Comparison of ENCODE assay signal across 2 cellular contexts in genomic region chr15:66941231-66941711, GRCh38.
TF ChIP-seq lines count a peak whose summit lies in the region.

No MANE protein-coding gene starts in this region.

TF ChIP-seq in IMR-90, 13 proteins besides CTCF, POLR2A, EP300 and RAD21:
- no peak for TF ChIP-seq NFE2L2 (IDR thresholded peaks at IDR 0.05; ENCODE audit: low read depth, low read length)
- no peak for TF ChIP-seq RFX5 (IDR thresholded peaks at IDR 0.05; ENCODE audit: low read depth, low read length)
- no peak for TF ChIP-seq USF2 (IDR thresholded peaks at IDR 0.05; ENCODE audit: low read depth, low read length)
- no peak for TF ChIP-seq CEBPB (IDR thresholded peaks at IDR 0.05; ENCODE audit: low read depth, low read length)
- TF ChIP-seq CHD1 (IDR thresholded peaks at IDR 0.05; ENCODE audit: low read depth, low read length) = no peak

TF ChIP-seq in endothelial cell of umbilical vein, 7 proteins besides CTCF, POLR2A, EP300 and RAD21:
- TF ChIP-seq EZH2 (IDR thresholded peaks at IDR 0.05; ENCODE audit: borderline replicate concordance, low read depth, low read length, severe bottlenecking) (no peak), GATA2 (IDR thresholded peaks at IDR 0.05; ENCODE audit: insufficient read depth, insufficient read length, low read depth, low read length) (no peak), MAX (IDR thresholded peaks at IDR 0.05; ENCODE audit: insufficient read depth, insufficient read length) (no peak), POLR2AphosphoS5 (IDR thresholded peaks at IDR 0.05; ENCODE audit: insufficient read depth, low read depth, low read length) (no peak), MYC (IDR thresholded peaks at IDR 0.05; ENCODE audit: low read depth, low read length) (no peak), FOS (IDR thresholded peaks at IDR 0.05; ENCODE audit: borderline replicate concordance, insufficient read depth, low read length) (no peak), JUN (IDR thresholded peaks at IDR 0.05; ENCODE audit: borderline replicate concordance, insufficient read depth, insufficient read length, low read depth) (no peak)
